In genomic region chr15:100125627-100126231, GRCh38 we compare ENCODE assay signal across 14 cellular contexts.
DNase-seq lines count a peak whose midpoint lies in the region; ATAC-seq and TF ChIP-seq lines count a peak whose summit lies in the region.
"Had no signal": no experiment of that assay in that cellular context is flagged by ENCODE, and none has a peak within 500 bp of the region (broad histone marks: within the 10 kb centered on the region; RNA-seq: fewer than 3 reads in every experiment).

No MANE protein-coding gene starts in this region.

- no peak overlapping the region for H2BK120ac ChIP-seq in IMR-90 (ENCODE audit: low read depth, low read length)

- H3K9me3 ChIP-seq in IMR-90 (ENCODE audit: control insufficient read depth, insufficient read depth, low read length): peaks cover 5% of the 10 kb centered on the region
- peaks cover 0 to 17% (median 11%) of the 10 kb centered on the region in 4 donors for H3K9me3 ChIP-seq in esophagus muscularis mucosa
- H3K9me3 ChIP-seq in lower lobe of right lung: peaks cover 15% of the 10 kb centered on the region
- H3K9me3 ChIP-seq in gastrocnemius medialis: peaks cover 0 to 10% (median 0%) of the 10 kb centered on the region in 3 donors
- H3K9me3 ChIP-seq in WERI-Rb-1 (ENCODE audit: severe bottlenecking): peaks cover 10% of the 10 kb centered on the region

- no peak overlapping the region for H2BK20ac ChIP-seq in IMR-90 (ENCODE audit: low read depth, low read length)

- no peak overlapping the region for H3K4me2 ChIP-seq in IMR-90 (ENCODE audit: low read depth, low read length)

- TF ChIP-seq EP300 in esophagus muscularis mucosa (IDR thresholded peaks at IDR 0.05): no peak

- ATAC-seq in IMR-90 (ENCODE audit: low read depth): no peak
- peak; percentile 71 to 75 for ATAC-seq in lower lobe of right lung
- ATAC-seq in gastrocnemius medialis: peak; percentile 82 to 83
- ATAC-seq in HG03196 (IDR thresholded peaks at IDR 0.05; ENCODE audit: unreplicated experiment): no peak
- ATAC-seq in GM21360 (IDR thresholded peaks at IDR 0.05; ENCODE audit: unreplicated experiment): no peak

- H3K56ac ChIP-seq in IMR-90 (ENCODE audit: extremely low read depth, insufficient read depth, low read length): no peak overlapping the region

- H3K27me3 ChIP-seq in IMR-90 (ENCODE audit: control insufficient read depth, insufficient read depth, low read length) (no peaks in the 10 kb centered on the region), esophagus muscularis mucosa (no peaks in the 10 kb centered on the region), lower lobe of right lung (ENCODE audit: low read depth) (no peaks in the 10 kb centered on the region), gastrocnemius medialis (no peaks in the 10 kb centered on the region), WERI-Rb-1 (ENCODE audit: insufficient read depth, low read depth, severe bottlenecking) (peaks cover 8% of the 10 kb centered on the region)
- H3K27me3 ChIP-seq: MG63, right lobe of liver had no signal

- no peaks in the 10 kb centered on the region for H3K36me3 ChIP-seq in IMR-90 (ENCODE audit: control insufficient read depth, insufficient read depth, low read length)
- H3K36me3 ChIP-seq in esophagus muscularis mucosa: peaks cover 0 to 3% (median 0%) of the 10 kb centered on the region in 4 donors
- no peaks in the 10 kb centered on the region for H3K36me3 ChIP-seq in lower lobe of right lung
- H3K36me3 ChIP-seq in gastrocnemius medialis: peaks cover 0 to 8% of the 10 kb centered on the region in 2 donors
- H3K36me3 ChIP-seq in WERI-Rb-1: no peaks in the 10 kb centered on the region
- H3K36me3 ChIP-seq: MG63, right lobe of liver had no signal

- H4K8ac ChIP-seq in IMR-90 (ENCODE audit: low read depth in 2 of 2, low read length in 2 of 2): no peak overlapping the region

- no peaks in the 10 kb centered on the region for H3K79me1 ChIP-seq in IMR-90 (ENCODE audit: low read depth in 1 of 2, low read length in 2 of 2)

- H3K4me3 ChIP-seq in IMR-90 (ENCODE audit: insufficient read depth, low read depth, low read length) (no peak overlapping the region), esophagus muscularis mucosa (no peak overlapping the region), lower lobe of right lung (no peak overlapping the region), gastrocnemius medialis (no peak overlapping the region), WERI-Rb-1 (ENCODE audit: low read depth, low read length) (no peak overlapping the region)
- H3K4me3 ChIP-seq: MG63, right lobe of liver had no signal

- H3K14ac ChIP-seq in IMR-90 (replicated peaks; ENCODE audit: low read depth, low read length): no peak overlapping the region

- no peak overlapping the region for H4K91ac ChIP-seq in IMR-90 (ENCODE audit: insufficient read depth, low read depth, low read length)

- 80% methylated on average over 1 of the region's 15 CpGs; no CpG with 5 or more reads in 1 of the 2 experiments for WGBS in IMR-90 (ENCODE audit: extremely low coverage in 2 of 2, insufficient read length in 1 of 2), 2 experiments
- WGBS in esophagus muscularis mucosa: 33% methylated on average over 15 of the region's 15 CpGs

- TF ChIP-seq CTCF in IMR-90 (conservative IDR thresholded peaks at IDR 0.05; ENCODE audit: low read depth, low read length) (no peak), esophagus muscularis mucosa (IDR thresholded peaks at IDR 0.05) (no peak), lower lobe of right lung (IDR thresholded peaks at IDR 0.05) (no peak), gastrocnemius medialis (IDR thresholded peaks at IDR 0.05 in 4 of 5, conservative IDR thresholded peaks at IDR 0.05 in 1 of 5) (no peak), WERI-Rb-1 (IDR thresholded peaks at IDR 0.05; ENCODE audit: low read depth, low read length) (no peak)

- H3K18ac ChIP-seq in IMR-90 (ENCODE audit: low read depth, low read length): no peak overlapping the region

- no peaks in the 10 kb centered on the region for H4K20me1 ChIP-seq in IMR-90 (ENCODE audit: insufficient read depth, low read length)

- in situ Hi-C loops in IMR-90 (cut with MboI; ENCODE audit: low sequenced_read_pairs): no loop called here
- in situ Hi-C loops in gastrocnemius medialis (cut with MboI; ENCODE audit: low sequenced_read_pairs in 4 of 4): loop anchor here in 1 of 4 donors (25.0 kb wide), 1 partner anchor 188 kb away; no protein-coding TSS in a partner anchor

- no TSS peak for BruUV-seq in IMR-90 (replicated peaks; lab: Mats Ljungman, UMichigan)

- POLR2A ChIA-PET in IMR-90 (lab: Charles Lee; ENCODE audit: unreplicated experiment): no interaction called here

- no peak for TF ChIP-seq RAD21 in IMR-90 (IDR thresholded peaks at IDR 0.05; ENCODE audit: low read length)

- H3K4me1 ChIP-seq in IMR-90 (ENCODE audit: control insufficient read depth, insufficient read depth, low read length) (no peaks in the 10 kb centered on the region), esophagus muscularis mucosa (peaks cover 0 to 19% (median 18%) of the 10 kb centered on the region in 4 donors), lower lobe of right lung (no peaks in the 10 kb centered on the region), gastrocnemius medialis (no peaks in the 10 kb centered on the region)
- H3K4me1 ChIP-seq: right lobe of liver had no signal

- dilution Hi-C loops in IMR-90 (cut with HindIII; ENCODE audit: low sequenced_read_pairs, unreplicated experiment): no loop called here

- H3K27ac ChIP-seq in IMR-90 (ENCODE audit: insufficient read depth, low read length) (no peak overlapping the region), esophagus muscularis mucosa (replicated peaks in 1 of 4) (peak overlapping the region; percentile 20 to 72 (median 48)), lower lobe of right lung (no peak overlapping the region), gastrocnemius medialis (peak overlapping the region; percentile 26 to 59 (median 52)), WERI-Rb-1 (no peak overlapping the region)
- H3K27ac ChIP-seq: right lobe of liver had no signal

- H2AK5ac ChIP-seq in IMR-90 (ENCODE audit: low read depth, low read length): no peak overlapping the region

- no peak overlapping the region for H2BK5ac ChIP-seq in IMR-90 (ENCODE audit: low read depth, low read length, poor library complexity, severe bottlenecking)

- TF ChIP-seq POLR2A in IMR-90 (IDR thresholded peaks at IDR 0.05; ENCODE audit: low read depth, low read length) (no peak), esophagus muscularis mucosa (IDR thresholded peaks at IDR 0.05; ENCODE audit: low read depth) (no peak), gastrocnemius medialis (IDR thresholded peaks at IDR 0.05) (no peak)

- H3K9me1 ChIP-seq in IMR-90 (ENCODE audit: insufficient read depth, low read length): no peaks in the 10 kb centered on the region

- no peak overlapping the region for H2AK9ac ChIP-seq in IMR-90 (replicated peaks; ENCODE audit: low read depth, low read length, poor library complexity)

- H2AFZ ChIP-seq in IMR-90 (replicated peaks; ENCODE audit: low read length, poor library complexity): peak overlapping the region; percentile 76

- CTCF ChIA-PET in IMR-90 (lab: Yijun Ruan, JAX): no interaction called here

- no peak overlapping the region for H4K5ac ChIP-seq in IMR-90 (ENCODE audit: low read depth, low read length)

- H3K4ac ChIP-seq in IMR-90 (ENCODE audit: low read depth, low read length): no peak overlapping the region

- no peak overlapping the region for H3K23ac ChIP-seq in IMR-90 (ENCODE audit: low read depth, low read length)

- no peak for DNase-seq in IMR-90
- DNase-seq in esophagus muscularis mucosa (ENCODE audit: extremely low spot score): no peak
- no peak for DNase-seq in lower lobe of right lung
- DNase-seq in gastrocnemius medialis: peak; percentile 71 to 75
- no peak for DNase-seq in NCI-H226
- no peak for DNase-seq in WERI-Rb-1
- DNase-seq: activated CD4-positive, alpha-beta T cell treated with anti-CD3 and anti-CD28 coated beads, Interleukin-2, amount 50 U/mL, for 1 hour; activated T-cell treated with anti-CD3 and anti-CD28 coated beads, Interleukin-2, amount 50 U/mL, for 48 hours; MG63; NK-92 treated with Interleukin-12 subunit alpha and Interleukin-12 subunit beta, amount 100 ng/mL, for 24 hours; right lobe of liver; stimulated activated CD4-positive, alpha-beta T cell treated with anti-CD3 and anti-CD28 coated beads, Interleukin-4, amount 100 ng/mL, for 4 hours had no signal

- intact Hi-C loops in IMR-90 (cut with micrococcal nuclease): no loop called here
- intact Hi-C loops in esophagus muscularis mucosa (cut with DNase I): no loop called here
- intact Hi-C loops in lower lobe of right lung (cut with DNase I): no loop called here
- intact Hi-C loops in gastrocnemius medialis (cut with DNase I; ENCODE audit: low total_unique reads): no loop called here

- H2BK15ac ChIP-seq in IMR-90 (ENCODE audit: low read depth, low read length): no peak overlapping the region

- no peak overlapping the region for H3K9ac ChIP-seq in IMR-90 (ENCODE audit: low read depth, low read length)

TF ChIP-seq in IMR-90, 13 proteins besides CTCF, POLR2A, EP300 and RAD21:
- TF ChIP-seq BHLHE40 (IDR thresholded peaks at IDR 0.05; ENCODE audit: low read depth, low read length): no peak
- TF ChIP-seq MXI1 (IDR thresholded peaks at IDR 0.05; ENCODE audit: borderline replicate concordance, low read depth, low read length): no peak
- no peak for TF ChIP-seq SMC3 (IDR thresholded peaks at IDR 0.05; ENCODE audit: low read depth, low read length)

Comparison
In these comparisons a context has a peak if more than half of its experiments do, and no peak if none do; other contexts are left out.
1. ATAC-seq: peak in lower lobe of right lung (2 of 2) and gastrocnemius medialis (2 of 2); none in IMR-90 (single experiment), HG03196 (single experiment) and GM21360 (single experiment).
2. DNase-seq: peak in gastrocnemius medialis (2 of 2); none in IMR-90 (single experiment), esophagus muscularis mucosa (single experiment), lower lobe of right lung (single experiment), NCI-H226 (single experiment) and WERI-Rb-1 (single experiment).
3. H3K27ac ChIP-seq: peak in esophagus muscularis mucosa (4 of 4) and gastrocnemius medialis (4 of 4); none in IMR-90 (single experiment), lower lobe of right lung (single experiment) and WERI-Rb-1 (single experiment).